In genomic region chr20:54372313-54372712, GRCh38 we compare ENCODE assay signal across 3 cellular contexts.
"Had no signal": no experiment of that assay in that cellular context is flagged by ENCODE, and none has a peak within 500 bp of the region (broad histone marks: within the 10 kb centered on the region; RNA-seq: fewer than 3 reads in every experiment).

No MANE protein-coding gene starts in this region.

- ATAC-seq: GM12878 had no signal

- DNase-seq: GDM1, GF-D8 had no signal
